ENCODE assay signal across 8 cellular contexts in genomic region chr13:23433171-23434153, GRCh38. TPM values are rescaled to one million over a fixed set of nuclear protein-coding genes. Genes with fewer than 3 reads are reported as not detected.
A peak's percentile ranks its signal among the peaks of the same experiment; 100 is the strongest.
DNase-seq lines count a peak whose midpoint lies in the region; ATAC-seq and TF ChIP-seq lines count a peak whose summit lies in the region.

A gene with protein sequence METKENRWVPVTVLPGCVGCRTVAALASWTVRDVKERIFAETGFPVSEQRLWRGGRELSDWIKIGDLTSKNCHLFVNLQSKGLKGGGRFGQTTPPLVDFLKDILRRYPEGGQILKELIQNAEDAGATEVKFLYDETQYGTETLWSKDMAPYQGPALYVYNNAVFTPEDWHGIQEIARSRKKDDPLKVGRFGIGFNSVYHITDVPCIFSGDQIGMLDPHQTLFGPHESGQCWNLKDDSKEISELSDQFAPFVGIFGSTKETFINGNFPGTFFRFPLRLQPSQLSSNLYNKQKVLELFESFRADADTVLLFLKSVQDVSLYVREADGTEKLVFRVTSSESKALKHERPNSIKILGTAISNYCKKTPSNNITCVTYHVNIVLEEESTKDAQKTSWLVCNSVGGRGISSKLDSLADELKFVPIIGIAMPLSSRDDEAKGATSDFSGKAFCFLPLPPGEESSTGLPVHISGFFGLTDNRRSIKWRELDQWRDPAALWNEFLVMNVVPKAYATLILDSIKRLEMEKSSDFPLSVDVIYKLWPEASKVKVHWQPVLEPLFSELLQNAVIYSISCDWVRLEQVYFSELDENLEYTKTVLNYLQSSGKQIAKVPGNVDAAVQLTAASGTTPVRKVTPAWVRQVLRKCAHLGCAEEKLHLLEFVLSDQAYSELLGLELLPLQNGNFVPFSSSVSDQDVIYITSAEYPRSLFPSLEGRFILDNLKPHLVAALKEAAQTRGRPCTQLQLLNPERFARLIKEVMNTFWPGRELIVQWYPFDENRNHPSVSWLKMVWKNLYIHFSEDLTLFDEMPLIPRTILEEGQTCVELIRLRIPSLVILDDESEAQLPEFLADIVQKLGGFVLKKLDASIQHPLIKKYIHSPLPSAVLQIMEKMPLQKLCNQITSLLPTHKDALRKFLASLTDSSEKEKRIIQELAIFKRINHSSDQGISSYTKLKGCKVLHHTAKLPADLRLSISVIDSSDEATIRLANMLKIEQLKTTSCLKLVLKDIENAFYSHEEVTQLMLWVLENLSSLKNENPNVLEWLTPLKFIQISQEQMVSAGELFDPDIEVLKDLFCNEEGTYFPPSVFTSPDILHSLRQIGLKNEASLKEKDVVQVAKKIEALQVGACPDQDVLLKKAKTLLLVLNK (N-terminal part only) (minus strand): TSS chr13:23433702. CDS start chr13:23411239, 22,463 bp downstream.

- H3K4me3 ChIP-seq in psoas muscle: peak within 1 kb of the TSS; percentile 75

- WGBS in psoas muscle, 3 donors: 4 to 6% (median 5%) methylated on average over 26 of the region's 26 CpGs

- H3K36me3 ChIP-seq in psoas muscle (ENCODE audit: insufficient read depth in 1 of 2, low read depth in 1 of 2): no peaks in the 10 kb centered on the region

- H3K9me3 ChIP-seq in psoas muscle: no peaks in the 10 kb centered on the region

- DNase-seq in DMS79 (lab: John Stamatoyannopoulos, UW): peak; percentile 17
- DNase-seq in NCI-H1105 (lab: John Stamatoyannopoulos, UW): peak; percentile 6
- DNase-seq in astrocyte of the hippocampus (ENCODE audit: low read depth, low spot score): peak; percentile 87
- peak; percentile 47 to 63 for DNase-seq in hippocampal formation (lab: John Stamatoyannopoulos, UW)
- DNase-seq in psoas muscle: peak in 1 of 2 donors; percentile 66
- no peak for DNase-seq in amniotic stem cell (lab: John Stamatoyannopoulos, UW)
- no peak for DNase-seq in NCI-H2196 treated with DMSO at 0.1 percent for 48 hours (lab: John Stamatoyannopoulos, UW; ENCODE audit: unreplicated experiment)

- H3K27ac ChIP-seq in psoas muscle: peak within 1 kb of the TSS; percentile 82

- intact Hi-C loops in psoas muscle (cut with DNase I): loop anchor here in 1 of 2 donors (5.0 kb wide), 1 partner anchor 56 kb away; no protein-coding TSS in a partner anchor

- TF ChIP-seq CTCF in psoas muscle (IDR thresholded peaks at IDR 0.05): no peak

- H3K27me3 ChIP-seq in psoas muscle (ENCODE audit: insufficient read depth in 3 of 3, low read length in 2 of 3): no peaks in the 10 kb centered on the region

- peaks cover 48% of the 10 kb centered on the region for H3K4me1 ChIP-seq in psoas muscle

- peak; percentile 71 to 83 (median 78) for ATAC-seq in psoas muscle
- ATAC-seq in HG02981 (IDR thresholded peaks at IDR 0.05; ENCODE audit: unreplicated experiment): no peak

RNA-seq across cellular contexts. Expression of the gene that starts here (rescaled TPM):
- total RNA-seq in psoas muscle: 10 to 100 TPM; 17.3 to 56.1 (median 43.5) TPM
- polyA plus RNA-seq in psoas muscle: 10 to 100 TPM in 2 of 3 donors, 1 to 10 TPM in 1; 6.3 to 13.1 (median 11.2) TPM

Comparison
In these comparisons a context has a peak if more than half of its experiments do, and no peak if none do; other contexts are left out.
1. DNase-seq: peak in DMS79 (single experiment), NCI-H1105 (single experiment), astrocyte of the hippocampus (single experiment) and hippocampal formation (2 of 2); none in amniotic stem cell (single experiment) and NCI-H2196 treated with DMSO at 0.1 percent for 48 hours (single experiment).